In the genomic region with DNA sequence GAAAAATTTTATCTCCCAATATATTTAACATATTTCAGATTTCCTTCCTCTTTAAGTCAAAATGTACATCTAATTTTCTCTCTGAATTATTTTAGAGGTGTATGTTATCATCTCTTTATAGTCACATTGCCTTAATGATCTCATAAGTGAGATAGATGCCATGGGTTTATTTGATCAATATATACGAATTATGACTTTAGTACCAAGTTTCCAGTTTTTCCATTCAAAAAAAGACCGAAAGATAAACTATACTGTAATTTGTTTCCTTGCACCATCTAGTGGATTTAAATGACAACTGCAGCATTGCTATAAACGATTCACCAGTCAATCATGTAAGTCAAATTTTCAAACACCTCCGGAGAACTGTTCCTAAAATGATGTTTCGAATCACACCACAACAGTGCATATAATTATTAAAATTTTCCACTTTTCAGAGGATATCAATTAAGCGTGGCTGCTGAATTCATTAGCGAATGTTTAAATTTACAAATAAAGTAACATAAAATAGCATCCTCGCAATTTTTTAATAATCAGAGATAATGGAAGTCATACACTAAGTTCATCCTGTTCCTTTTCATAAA, we compare ENCODE assay signal across 1 cellular context.
TF ChIP-seq lines count a peak whose summit lies in the region.

No MANE protein-coding gene starts in this region.

TF ChIP-seq in H1, 55 proteins besides CTCF, POLR2A, EP300 and RAD21:
- TF ChIP-seq HDAC6 (IDR thresholded peaks at IDR 0.05; ENCODE audit: low read depth, low read length) (no peak), SIN3A (conservative IDR thresholded peaks at IDR 0.05 in 1 of 2, IDR thresholded peaks at IDR 0.05 in 1 of 2; ENCODE audit: low read depth in 1 of 2, low read length in 2 of 2) (no peak), KDM5A (IDR thresholded peaks at IDR 0.05; ENCODE audit: low read length) (peak; percentile 45; the same call in 1 of the 2 replicates), SAP30 (IDR thresholded peaks at IDR 0.05; ENCODE audit: insufficient read depth, insufficient replicate concordance, low read length) (no peak), CEBPB (IDR thresholded peaks at IDR 0.05; ENCODE audit: low read depth, low read length) (no peak), MAFK (IDR thresholded peaks at IDR 0.05; ENCODE audit: low read depth, low read length) (no peak), BACH1 (IDR thresholded peaks at IDR 0.05; ENCODE audit: low read length) (no peak), RBBP5 (IDR thresholded peaks at IDR 0.05; ENCODE audit: borderline replicate concordance, low read depth, low read length) (no peak), KDM4A (IDR thresholded peaks at IDR 0.05; ENCODE audit: low read depth, low read length, severe bottlenecking) (peak; percentile 9), NANOG (IDR thresholded peaks at IDR 0.05; ENCODE audit: insufficient read depth, low read depth, low read length, poor library complexity, severe bottlenecking) (no peak)
